ENCODE assay signal across 20 cellular contexts in genomic region chr1:84367219-84367618, GRCh38. TPM values are rescaled to one million over a fixed set of nuclear protein-coding genes. Genes with fewer than 3 reads are reported as not detected.
DNase-seq lines count a peak whose midpoint lies in the region; ATAC-seq and TF ChIP-seq lines count a peak whose summit lies in the region.
"Had no signal": no experiment of that assay in that cellular context is flagged by ENCODE, and none has a peak within 500 bp of the region (broad histone marks: within the 10 kb centered on the region; RNA-seq: fewer than 3 reads in every experiment).

No MANE protein-coding gene starts in this region.

- no peak overlapping the region for H3K18ac ChIP-seq in mesenchymal stem cell (ENCODE audit: low read depth in 1 of 2, low read length in 2 of 2)

- dilution Hi-C loops in mammary epithelial cell (cut with HindIII; ENCODE audit: low sequenced_read_pairs), result no loop called here

- H2BK12ac ChIP-seq in mesenchymal stem cell (ENCODE audit: low read length in 2 of 2), result no peak overlapping the region

- CTCF ChIA-PET in mammary epithelial cell (lab: Charles Lee; ENCODE audit: low non-redundant PET), result no interaction called here

- no peak overlapping the region for H2AFZ ChIP-seq in mammary epithelial cell (ENCODE audit: low read depth, low read length)
- no peak overlapping the region for H2AFZ ChIP-seq in mesenchymal stem cell (ENCODE audit: low read depth, low read length)
- H2AFZ ChIP-seq: PC-9 had no signal

- no peaks in the 10 kb centered on the region for H3K4me1 ChIP-seq in breast epithelium
- peaks cover 18% of the 10 kb centered on the region for H3K4me1 ChIP-seq in mammary epithelial cell (ENCODE audit: insufficient read depth, low read length)
- H3K4me1 ChIP-seq in mesenchymal stem cell (ENCODE audit: control insufficient read depth, insufficient read depth, low read depth, low read length), result peaks cover 7% of the 10 kb centered on the region
- H3K4me1 ChIP-seq in thyroid gland, result peaks cover 42 to 53% of the 10 kb centered on the region in 2 donors

- intact Hi-C loops in breast epithelium (cut with DNase I; ENCODE audit: low total_unique reads), result no loop called here
- intact Hi-C loops in mammary epithelial cell (cut with micrococcal nuclease), result no loop called here
- intact Hi-C loops in thyroid gland (cut with DNase I), result no loop called here

- DNase-seq in breast epithelium (ENCODE audit: low spot score in 2 of 2) (no peak), mammary epithelial cell (no peak), NCI-H2227 (lab: John Stamatoyannopoulos, UW; ENCODE audit: unreplicated experiment) (peak; percentile 37), mesenchymal stem cell (no peak), thyroid gland (peak; percentile 52 to 55)
- no peak for DNase-seq in stimulated activated CD4-positive, alpha-beta T cell treated with anti-CD3 and anti-CD28 coated beads, Interleukin-15, amount 100 ng/mL, for 24 hours
- DNase-seq: AML-193, DMS53, NCI-H1092, NCI-H1694, NCI-H748 treated with DMSO at 0.1 percent for 48 hours, PC-9 had no signal

- in situ Hi-C loops in mammary epithelial cell (cut with MboI; ENCODE audit: low sequenced_read_pairs in 2 of 2), result no loop called here

- no peak for TF ChIP-seq POLR2A in breast epithelium (IDR thresholded peaks at IDR 0.05)
- TF ChIP-seq POLR2A in thyroid gland (IDR thresholded peaks at IDR 0.05), result peak in 1 of 2 donors; percentile 64

- no peak overlapping the region for H2BK120ac ChIP-seq in mesenchymal stem cell (ENCODE audit: low read depth, low read length)

- H2BK15ac ChIP-seq in mesenchymal stem cell (ENCODE audit: low read depth, poor library complexity, severe bottlenecking), result no peak overlapping the region

- no peaks in the 10 kb centered on the region for H3K79me2 ChIP-seq in mammary epithelial cell (ENCODE audit: insufficient read depth, low read length)

- H3K27me3 ChIP-seq in breast epithelium (no peaks in the 10 kb centered on the region), mammary epithelial cell (ENCODE audit: insufficient read depth, low read length) (no peaks in the 10 kb centered on the region), mesenchymal stem cell (ENCODE audit: control insufficient read depth in 1 of 2, insufficient read depth in 1 of 2, low read length in 2 of 2) (no peaks in the 10 kb centered on the region), thyroid gland (no peaks in the 10 kb centered on the region)

- no peak for TF ChIP-seq CTCF in breast epithelium (IDR thresholded peaks at IDR 0.05)
- TF ChIP-seq CTCF in mammary epithelial cell (conservative IDR thresholded peaks at IDR 0.05 in 1 of 2, IDR thresholded peaks at IDR 0.05 in 1 of 2; ENCODE audit: extremely low read depth in 1 of 2, insufficient read depth in 1 of 2, low read depth in 1 of 2, low read length in 2 of 2), result no peak
- no peak for TF ChIP-seq CTCF in thyroid gland (IDR thresholded peaks at IDR 0.05)

- no peaks in the 10 kb centered on the region for H3K79me1 ChIP-seq in mesenchymal stem cell (replicated peaks; ENCODE audit: low read length, poor library complexity, severe bottlenecking)

- no peaks in the 10 kb centered on the region for H3K36me3 ChIP-seq in breast epithelium
- no peaks in the 10 kb centered on the region for H3K36me3 ChIP-seq in mammary epithelial cell (ENCODE audit: insufficient read depth, low read length)
- H3K36me3 ChIP-seq in mesenchymal stem cell (ENCODE audit: control insufficient read depth in 1 of 2, insufficient read depth in 2 of 2, low read depth in 1 of 2, low read length in 2 of 2), result no peaks in the 10 kb centered on the region
- H3K36me3 ChIP-seq in thyroid gland, result no peaks in the 10 kb centered on the region

- H4K91ac ChIP-seq in mesenchymal stem cell (ENCODE audit: low read length), result no peak overlapping the region

- no peak overlapping the region for H4K8ac ChIP-seq in mesenchymal stem cell (ENCODE audit: low read length)

- H3K4ac ChIP-seq in mesenchymal stem cell (ENCODE audit: low read depth in 1 of 2, low read length in 2 of 2), result no peak overlapping the region

- H3K27ac ChIP-seq in breast epithelium (peak overlapping the region; percentile 62 to 66), mammary epithelial cell (ENCODE audit: insufficient read depth, low read depth, low read length) (no peak overlapping the region), mesenchymal stem cell (ENCODE audit: low read length, poor library complexity, severe bottlenecking) (no peak overlapping the region), thyroid gland (peak overlapping the region; percentile 57 to 84 (median 70))
- H3K27ac ChIP-seq: KMS-11, PC-9 had no signal

- H3K9me3 ChIP-seq in breast epithelium (no peaks in the 10 kb centered on the region), mammary epithelial cell (replicated peaks; ENCODE audit: insufficient read depth, low read length) (peaks cover 3% of the 10 kb centered on the region), mesenchymal stem cell (ENCODE audit: control insufficient read depth, low read length) (no peaks in the 10 kb centered on the region), thyroid gland (no peaks in the 10 kb centered on the region)

- H3K4me3 ChIP-seq in breast epithelium (no peak overlapping the region), mammary epithelial cell (replicated peaks in 1 of 3; ENCODE audit: insufficient read depth in 1 of 3, low read depth in 2 of 3, low read length in 3 of 3) (no peak overlapping the region), mesenchymal stem cell (ENCODE audit: insufficient read depth in 1 of 2, low read depth in 1 of 2, low read length in 2 of 2) (no peak overlapping the region), thyroid gland (replicated peaks in 1 of 3) (no peak overlapping the region)
- H3K4me3 ChIP-seq: A549, GM12878, PC-9 had no signal

- BruUV-seq in mammary epithelial cell (replicated peaks; lab: Mats Ljungman, UMichigan), result no TSS peak

- peak overlapping the region; percentile 65 for H2AK5ac ChIP-seq in mesenchymal stem cell (ENCODE audit: low read length, severe bottlenecking)

- H3K23ac ChIP-seq in mesenchymal stem cell (ENCODE audit: low read length in 2 of 2), result no peak overlapping the region

- no peaks in the 10 kb centered on the region for H4K20me1 ChIP-seq in mammary epithelial cell (ENCODE audit: insufficient read depth, low read length)

- WGBS in mammary epithelial cell (ENCODE audit: low coverage, missing lambda C conversion rate), result 100% methylated on average over 1 of the region's 1 CpG
- WGBS in mesenchymal stem cell, result 100% methylated on average over 1 of the region's 1 CpG
- WGBS in thyroid gland, 2 donors, result 20 to 35% methylated on average over 1 of the region's 1 CpG

- no peak overlapping the region for H2BK5ac ChIP-seq in mesenchymal stem cell (ENCODE audit: low read depth, low read length, poor library complexity, severe bottlenecking)

- no peak overlapping the region for H3K4me2 ChIP-seq in mammary epithelial cell (ENCODE audit: insufficient read depth, low read depth, low read length)
- no peak overlapping the region for H3K4me2 ChIP-seq in mesenchymal stem cell (ENCODE audit: low read length, poor library complexity, severe bottlenecking)
- H3K4me2 ChIP-seq: A549, KMS-11, PC-9 had no signal

- ATAC-seq in HG02981 (IDR thresholded peaks at IDR 0.05; ENCODE audit: unreplicated experiment) (no peak), GM18520 (IDR thresholded peaks at IDR 0.05; ENCODE audit: unreplicated experiment) (no peak)
- ATAC-seq: A549, GM12878 had no signal

- H3K9ac ChIP-seq in mammary epithelial cell (ENCODE audit: insufficient read depth, low read length) (no peak overlapping the region), mesenchymal stem cell (ENCODE audit: low read length) (no peak overlapping the region)
- H3K9ac ChIP-seq: KMS-11 had no signal

- H3K14ac ChIP-seq in mesenchymal stem cell (ENCODE audit: low read length in 2 of 2), result no peak overlapping the region

RNA-seq across cellular contexts. Expression of gene DNASE2B, which starts 31.1 kb away (rescaled TPM):
- total RNA-seq in breast epithelium (1 to 10 TPM in 2 of 3 donors, not detected in 1; 1.3 to 7.2 TPM), mammary epithelial cell (not detected), thyroid gland (under 1 TPM in 1 of 4 donors, not detected in 3; 0.88 TPM)
- polyA plus RNA-seq in mammary epithelial cell, result not detected
- not detected for polyA minus RNA-seq in mammary epithelial cell
- polyA plus RNA-seq in mesenchymal stem cell (2013, experiment 1 of 2), result not detected
- polyA plus RNA-seq in mesenchymal stem cell (2013, experiment 2 of 2), result not detected
- total RNA-seq: G401, GM12878, H1, MCF 10A, PC-9 had no signal
- polyA plus RNA-seq: A549, GM12878, H1 had no signal

Comparison
In these comparisons a context has a peak if more than half of its experiments do, and no peak if none do; other contexts are left out.
1. H3K27ac ChIP-seq: peak in breast epithelium (2 of 2) and thyroid gland (3 of 3); none in mammary epithelial cell (single experiment) and mesenchymal stem cell (single experiment).
2. DNase-seq: peak in NCI-H2227 (single experiment) and thyroid gland (2 of 2); none in breast epithelium (0 of 2), mammary epithelial cell (single experiment), mesenchymal stem cell (single experiment) and stimulated activated CD4-positive, alpha-beta T cell treated with anti-CD3 and anti-CD28 coated beads, Interleukin-15, amount 100 ng/mL, for 24 hours (single experiment).